In the genomic region with DNA sequence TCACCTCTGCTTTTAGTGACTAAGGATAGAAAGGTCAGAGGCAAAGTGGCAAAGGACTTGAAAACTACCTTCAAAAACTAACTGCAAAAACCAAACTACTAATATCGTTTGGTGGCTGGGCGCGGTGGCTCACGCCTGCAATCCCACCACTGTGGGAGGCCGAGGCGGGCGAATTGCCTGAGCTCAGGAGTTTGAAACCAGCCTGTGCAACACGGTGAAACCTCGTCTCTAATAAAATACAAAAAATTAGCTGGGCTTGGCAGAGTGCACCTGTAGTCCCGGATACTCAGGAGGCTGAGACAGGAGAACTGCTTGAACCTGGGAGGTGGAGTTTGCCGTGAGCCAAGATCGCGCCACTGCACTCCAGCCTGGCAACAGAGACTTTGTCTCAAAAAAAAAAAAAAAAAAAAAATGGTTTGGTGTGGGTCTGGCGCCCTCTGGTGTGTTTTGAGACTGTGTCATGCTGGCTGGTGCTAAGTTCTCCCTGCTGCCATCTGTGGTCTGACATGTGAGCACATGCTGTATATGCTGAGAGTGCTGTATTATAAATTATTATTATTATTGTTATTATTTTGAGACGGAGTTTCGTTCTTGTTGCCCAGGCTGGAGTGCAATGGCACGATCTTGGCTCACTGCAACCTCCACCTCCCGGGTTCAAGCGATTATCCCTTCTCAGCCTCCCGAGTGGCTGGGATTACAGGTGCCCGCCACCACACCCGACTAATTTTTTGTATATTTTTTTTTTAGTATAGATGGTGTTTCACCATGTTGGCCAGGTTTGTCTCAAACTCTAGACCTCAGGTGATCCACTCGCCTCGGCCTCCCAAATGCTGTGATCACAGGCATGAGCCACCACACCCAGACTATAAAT, we compare ENCODE assay signal across 8 cellular contexts. TPM values are rescaled to one million over a fixed set of nuclear protein-coding genes. Genes with fewer than 3 reads are reported as not detected.
DNase-seq lines count a peak whose midpoint lies in the region; ATAC-seq and TF ChIP-seq lines count a peak whose summit lies in the region.

No MANE protein-coding gene starts in this region.

- H3K4me1 ChIP-seq in fibroblast of lung (ENCODE audit: control insufficient read depth, extremely low read depth, insufficient read depth, low read length) (no peaks in the 10 kb centered on the region), neuronal stem cell (ENCODE audit: control insufficient read depth in 2 of 2, insufficient read depth in 1 of 2, low read depth in 1 of 2, low read length in 2 of 2) (no peaks in the 10 kb centered on the region), thyroid gland (no peaks in the 10 kb centered on the region)

- no peak for TF ChIP-seq POLR2A in thyroid gland (IDR thresholded peaks at IDR 0.05)

- DNase-seq in DMS53 (lab: John Stamatoyannopoulos, UW), result peak; percentile 93
- DNase-seq in HuH-7 (ENCODE audit: low spot score), result peak; percentile 84
- DNase-seq in OCI-M2 (lab: John Stamatoyannopoulos, UW; ENCODE audit: unreplicated experiment), result peak; percentile 7
- DNase-seq in activated T-cell treated with anti-CD3 and anti-CD28 coated beads, Interleukin-2, amount 50 U/mL, for 4 hours, result peak; percentile 59
- DNase-seq in fibroblast of lung (ENCODE audit: low read depth in 2 of 2), result peak; percentile 74 to 88
- peak; percentile 54 for DNase-seq in neuronal stem cell (ENCODE audit: low spot score)
- DNase-seq in thyroid gland, result peak; percentile 72 to 73

- no peak overlapping the region for H4K91ac ChIP-seq in neuronal stem cell (ENCODE audit: low read depth, low read length, poor library complexity)

- H3K4ac ChIP-seq in neuronal stem cell (ENCODE audit: low read length), result no peak overlapping the region

- H3K4me3 Mint-ChIP-seq in activated T-cell treated with anti-CD3 and anti-CD28 coated beads, Interleukin-2, amount 50 U/mL, for 4 hours, result no peak overlapping the region

- H3K27me3 Mint-ChIP-seq in activated T-cell treated with anti-CD3 and anti-CD28 coated beads, Interleukin-2, amount 50 U/mL, for 4 hours (ENCODE audit: low read depth), result peaks cover 11% of the 10 kb centered on the region

- H3K18ac ChIP-seq in neuronal stem cell (ENCODE audit: low read length), result no peak overlapping the region

- no CpG with 5 or more reads among the region's 24 CpGs for WGBS in neuronal stem cell (ENCODE audit: extremely low coverage in 2 of 2, insufficient read length in 2 of 2, insufficient replicate concordance in 1 of 2), 2 donors
- 61 to 63% methylated on average over 24 of the region's 24 CpGs for WGBS in thyroid gland, 2 donors

- H3K14ac ChIP-seq in neuronal stem cell (ENCODE audit: low read length), result no peak overlapping the region

- intact Hi-C loops in thyroid gland (cut with DNase I), result loop anchor here (2.0 kb wide), 1 partner anchor 33 kb away; no protein-coding TSS in a partner anchor

- no peak overlapping the region for H2AK5ac ChIP-seq in neuronal stem cell (ENCODE audit: low read depth, low read length)

- H4K8ac ChIP-seq in neuronal stem cell (ENCODE audit: low read depth, low read length), result no peak overlapping the region

- H3K36me3 ChIP-seq in fibroblast of lung (ENCODE audit: control insufficient read depth, insufficient read depth, low read length) (no peaks in the 10 kb centered on the region), neuronal stem cell (replicated peaks in 1 of 2; ENCODE audit: control insufficient read depth in 2 of 2, insufficient read depth in 2 of 2, low read length in 2 of 2) (no peaks in the 10 kb centered on the region), thyroid gland (no peaks in the 10 kb centered on the region)

- no peak overlapping the region for H2BK15ac ChIP-seq in neuronal stem cell (ENCODE audit: low read length)

- H3K4me2 ChIP-seq in fibroblast of lung (ENCODE audit: extremely low read depth, insufficient read depth, low read length) (no peak overlapping the region), neuronal stem cell (ENCODE audit: insufficient read depth, low read length, poor library complexity, severe bottlenecking) (no peak overlapping the region)

- peaks cover 5% of the 10 kb centered on the region for H3K9me3 Mint-ChIP-seq in activated T-cell treated with anti-CD3 and anti-CD28 coated beads, Interleukin-2, amount 50 U/mL, for 4 hours

- H3K4me3 ChIP-seq in fibroblast of lung (replicated peaks in 1 of 4; ENCODE audit: control extremely low read depth in 1 of 4, insufficient read depth in 1 of 4, low read depth in 3 of 4, low read length in 4 of 4) (no peak overlapping the region), neuronal stem cell (ENCODE audit: low read length in 2 of 2) (no peak overlapping the region), thyroid gland (replicated peaks in 1 of 3) (no peak overlapping the region)

- no peak overlapping the region for H2BK120ac ChIP-seq in neuronal stem cell (ENCODE audit: low read depth, low read length)

- H3K36me3 Mint-ChIP-seq in activated T-cell treated with anti-CD3 and anti-CD28 coated beads, Interleukin-2, amount 50 U/mL, for 4 hours (ENCODE audit: insufficient read depth), result no peaks in the 10 kb centered on the region

- H2AFZ ChIP-seq in fibroblast of lung (ENCODE audit: low read length), result no peak overlapping the region
- no peak overlapping the region for H2AFZ ChIP-seq in neuronal stem cell (ENCODE audit: low read length)

- H2BK12ac ChIP-seq in neuronal stem cell (ENCODE audit: low read length), result no peak overlapping the region

- ATAC-seq in GM21526 (IDR thresholded peaks at IDR 0.05; ENCODE audit: low FRiP score, unreplicated experiment), result peak; percentile 72
- ATAC-seq in activated T-cell treated with anti-CD3 and anti-CD28 coated beads, Interleukin-2, amount 50 U/mL, for 4 hours, result peak; percentile 95

- H3K27me3 ChIP-seq in fibroblast of lung (ENCODE audit: control insufficient read depth, insufficient read depth, low read length) (peaks cover 4% of the 10 kb centered on the region), neuronal stem cell (ENCODE audit: control insufficient read depth in 3 of 3, insufficient read depth in 3 of 3, low read depth in 1 of 3, low read length in 3 of 3) (no peaks in the 10 kb centered on the region), thyroid gland (no peaks in the 10 kb centered on the region)

- H3K27ac ChIP-seq in fibroblast of lung (ENCODE audit: insufficient read depth, low read length) (no peak overlapping the region), neuronal stem cell (replicated peaks; ENCODE audit: low read length) (no peak overlapping the region), thyroid gland (no peak overlapping the region)

- H2BK5ac ChIP-seq in neuronal stem cell (ENCODE audit: low read length), result no peak overlapping the region

- no peaks in the 10 kb centered on the region for H3K9me3 ChIP-seq in fibroblast of lung (ENCODE audit: control insufficient read depth, insufficient read depth, low read depth, low read length)
- no peaks in the 10 kb centered on the region for H3K9me3 ChIP-seq in neuronal stem cell (replicated peaks in 1 of 2; ENCODE audit: control insufficient read depth in 2 of 2, insufficient read depth in 1 of 2, low read depth in 1 of 2, low read length in 2 of 2)
- H3K9me3 ChIP-seq in thyroid gland, result no peaks in the 10 kb centered on the region

- no peaks in the 10 kb centered on the region for H3K79me2 ChIP-seq in fibroblast of lung (ENCODE audit: control insufficient read depth, insufficient read depth, low read length)

- no peaks in the 10 kb centered on the region for H3K4me1 Mint-ChIP-seq in activated T-cell treated with anti-CD3 and anti-CD28 coated beads, Interleukin-2, amount 50 U/mL, for 4 hours (ENCODE audit: low read depth)

- peaks cover 2% of the 10 kb centered on the region for H4K20me1 ChIP-seq in fibroblast of lung (ENCODE audit: control insufficient read depth, extremely low read depth, insufficient read depth, low read length)

- no peaks in the 10 kb centered on the region for H3K79me1 ChIP-seq in neuronal stem cell (ENCODE audit: low read depth, low read length)

- no peak overlapping the region for H3K9ac ChIP-seq in fibroblast of lung (ENCODE audit: insufficient read depth, low read length)
- H3K9ac ChIP-seq in neuronal stem cell (ENCODE audit: low read depth, low read length, poor library complexity), result no peak overlapping the region

- H3K23ac ChIP-seq in neuronal stem cell (ENCODE audit: low read depth, low read length, poor library complexity), result no peak overlapping the region

- TF ChIP-seq CTCF in fibroblast of lung (conservative IDR thresholded peaks at IDR 0.05 in 1 of 2, IDR thresholded peaks at IDR 0.05 in 1 of 2; ENCODE audit: low read depth in 1 of 2, low read length in 2 of 2), result peak; percentile 80 to 81
- peak; percentile 50 to 99 (median 80) for TF ChIP-seq CTCF in thyroid gland (IDR thresholded peaks at IDR 0.05)

RNA-seq across cellular contexts. Expression of gene RNF17, which starts 36.0 kb away (rescaled TPM):
- total RNA-seq in activated T-cell treated with anti-CD3 and anti-CD28 coated beads, Interleukin-2, amount 50 U/mL, for 4 hours, result not detected
- total RNA-seq in fibroblast of lung (not detected in 2 replicates), thyroid gland (under 1 TPM in 3 of 4 donors, not detected in 1; 0.11 to 0.83 (median 0.13) TPM)
- polyA plus RNA-seq in fibroblast of lung, result 0.26 TPM in 1 of 2 replicates, not detected in the other
- 0.10 TPM in 1 of 2 replicates, not detected in the other for polyA plus RNA-seq in fibroblast of lung (2012)
- polyA minus RNA-seq in fibroblast of lung (ENCODE audit: low replicate concordance), result not detected in 2 replicates
- not detected for polyA plus RNA-seq in neuronal stem cell (2013, experiment 1 of 2)
- not detected for polyA plus RNA-seq in neuronal stem cell (2013, experiment 2 of 2)

RNA-seq across cellular contexts. Expression of gene ATP12A, which starts 47.8 kb away (rescaled TPM):
- total RNA-seq in activated T-cell treated with anti-CD3 and anti-CD28 coated beads, Interleukin-2, amount 50 U/mL, for 4 hours, result under 1 TPM in 1 of 3 donors, not detected in 2; 0.05 TPM
- total RNA-seq in fibroblast of lung (not detected in 2 replicates), thyroid gland (under 1 TPM in 1 of 4 donors, not detected in 3; 0.27 TPM)
- not detected in 2 replicates for polyA plus RNA-seq in fibroblast of lung
- polyA plus RNA-seq in fibroblast of lung (2012), result not detected in 2 replicates
- not detected in 2 replicates for polyA minus RNA-seq in fibroblast of lung (ENCODE audit: low replicate concordance)
- 0.08 TPM for polyA plus RNA-seq in neuronal stem cell (2013, experiment 1 of 2)
- polyA plus RNA-seq in neuronal stem cell (2013, experiment 2 of 2), result 0.12 TPM

Comparison
In these comparisons a context has a peak if more than half of its experiments do, and no peak if none do; other contexts are left out.
1. DNase-seq: peak in every context shown above with its lines; median percentile 93 in DMS53; 84 in HuH-7; 81 in fibroblast of lung; 72 in thyroid gland; 59 in activated T-cell treated with anti-CD3 and anti-CD28 coated beads, Interleukin-2, amount 50 U/mL, for 4 hours; 54 in neuronal stem cell; 7 in OCI-M2.